ENCODE assay signal across 1 cellular context in the genomic region with DNA sequence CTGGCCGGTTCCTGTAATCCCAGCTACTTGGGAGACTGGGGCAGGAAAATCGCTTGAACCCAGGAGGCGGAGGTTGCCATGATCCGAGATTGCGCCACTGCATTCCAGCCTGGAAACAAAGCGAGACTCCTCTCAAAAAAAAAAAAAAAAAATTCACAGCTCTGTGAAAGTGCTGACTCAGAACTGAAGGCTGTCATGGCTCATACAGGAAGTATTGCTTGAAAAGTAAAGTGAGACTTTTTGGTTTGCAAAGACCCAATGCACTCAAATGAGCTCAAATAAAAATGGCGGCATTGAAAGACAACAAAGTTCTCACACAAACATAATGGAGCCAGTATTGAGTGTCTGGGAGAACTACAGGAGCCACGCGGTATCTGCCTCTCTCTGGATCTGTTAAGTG.
TF ChIP-seq lines count a peak whose summit lies in the region.

No MANE protein-coding gene starts in this region.

TF ChIP-seq in H1, 55 proteins besides CTCF, POLR2A, EP300 and RAD21 (continued from another document):
- TF ChIP-seq TAF7 (optimal IDR thresholded peaks at IDR 0.05; ENCODE audit: borderline replicate concordance, low read depth, low read length) = no peak
- TF ChIP-seq YY1 (IDR thresholded peaks at IDR 0.05; ENCODE audit: low read depth, low read length) = peak; percentile 67; the same call in 1 of the 2 replicates
- TF ChIP-seq POU5F1 (IDR thresholded peaks at IDR 0.05; ENCODE audit: low read depth, low read length) = no peak
- peak; percentile 17; the same call in 1 of the 2 replicates for TF ChIP-seq BACH1 (IDR thresholded peaks at IDR 0.05; ENCODE audit: low read length)
- TF ChIP-seq CBX8 (IDR thresholded peaks at IDR 0.05; ENCODE audit: borderline replicate concordance, low read depth, low read length) = no peak
- TF ChIP-seq GTF2F1 (IDR thresholded peaks at IDR 0.05; ENCODE audit: borderline replicate concordance, low read depth, low read length) = no peak
- no peak for TF ChIP-seq JUND (IDR thresholded peaks at IDR 0.05; ENCODE audit: low read length)
- TF ChIP-seq, protein P1, sequence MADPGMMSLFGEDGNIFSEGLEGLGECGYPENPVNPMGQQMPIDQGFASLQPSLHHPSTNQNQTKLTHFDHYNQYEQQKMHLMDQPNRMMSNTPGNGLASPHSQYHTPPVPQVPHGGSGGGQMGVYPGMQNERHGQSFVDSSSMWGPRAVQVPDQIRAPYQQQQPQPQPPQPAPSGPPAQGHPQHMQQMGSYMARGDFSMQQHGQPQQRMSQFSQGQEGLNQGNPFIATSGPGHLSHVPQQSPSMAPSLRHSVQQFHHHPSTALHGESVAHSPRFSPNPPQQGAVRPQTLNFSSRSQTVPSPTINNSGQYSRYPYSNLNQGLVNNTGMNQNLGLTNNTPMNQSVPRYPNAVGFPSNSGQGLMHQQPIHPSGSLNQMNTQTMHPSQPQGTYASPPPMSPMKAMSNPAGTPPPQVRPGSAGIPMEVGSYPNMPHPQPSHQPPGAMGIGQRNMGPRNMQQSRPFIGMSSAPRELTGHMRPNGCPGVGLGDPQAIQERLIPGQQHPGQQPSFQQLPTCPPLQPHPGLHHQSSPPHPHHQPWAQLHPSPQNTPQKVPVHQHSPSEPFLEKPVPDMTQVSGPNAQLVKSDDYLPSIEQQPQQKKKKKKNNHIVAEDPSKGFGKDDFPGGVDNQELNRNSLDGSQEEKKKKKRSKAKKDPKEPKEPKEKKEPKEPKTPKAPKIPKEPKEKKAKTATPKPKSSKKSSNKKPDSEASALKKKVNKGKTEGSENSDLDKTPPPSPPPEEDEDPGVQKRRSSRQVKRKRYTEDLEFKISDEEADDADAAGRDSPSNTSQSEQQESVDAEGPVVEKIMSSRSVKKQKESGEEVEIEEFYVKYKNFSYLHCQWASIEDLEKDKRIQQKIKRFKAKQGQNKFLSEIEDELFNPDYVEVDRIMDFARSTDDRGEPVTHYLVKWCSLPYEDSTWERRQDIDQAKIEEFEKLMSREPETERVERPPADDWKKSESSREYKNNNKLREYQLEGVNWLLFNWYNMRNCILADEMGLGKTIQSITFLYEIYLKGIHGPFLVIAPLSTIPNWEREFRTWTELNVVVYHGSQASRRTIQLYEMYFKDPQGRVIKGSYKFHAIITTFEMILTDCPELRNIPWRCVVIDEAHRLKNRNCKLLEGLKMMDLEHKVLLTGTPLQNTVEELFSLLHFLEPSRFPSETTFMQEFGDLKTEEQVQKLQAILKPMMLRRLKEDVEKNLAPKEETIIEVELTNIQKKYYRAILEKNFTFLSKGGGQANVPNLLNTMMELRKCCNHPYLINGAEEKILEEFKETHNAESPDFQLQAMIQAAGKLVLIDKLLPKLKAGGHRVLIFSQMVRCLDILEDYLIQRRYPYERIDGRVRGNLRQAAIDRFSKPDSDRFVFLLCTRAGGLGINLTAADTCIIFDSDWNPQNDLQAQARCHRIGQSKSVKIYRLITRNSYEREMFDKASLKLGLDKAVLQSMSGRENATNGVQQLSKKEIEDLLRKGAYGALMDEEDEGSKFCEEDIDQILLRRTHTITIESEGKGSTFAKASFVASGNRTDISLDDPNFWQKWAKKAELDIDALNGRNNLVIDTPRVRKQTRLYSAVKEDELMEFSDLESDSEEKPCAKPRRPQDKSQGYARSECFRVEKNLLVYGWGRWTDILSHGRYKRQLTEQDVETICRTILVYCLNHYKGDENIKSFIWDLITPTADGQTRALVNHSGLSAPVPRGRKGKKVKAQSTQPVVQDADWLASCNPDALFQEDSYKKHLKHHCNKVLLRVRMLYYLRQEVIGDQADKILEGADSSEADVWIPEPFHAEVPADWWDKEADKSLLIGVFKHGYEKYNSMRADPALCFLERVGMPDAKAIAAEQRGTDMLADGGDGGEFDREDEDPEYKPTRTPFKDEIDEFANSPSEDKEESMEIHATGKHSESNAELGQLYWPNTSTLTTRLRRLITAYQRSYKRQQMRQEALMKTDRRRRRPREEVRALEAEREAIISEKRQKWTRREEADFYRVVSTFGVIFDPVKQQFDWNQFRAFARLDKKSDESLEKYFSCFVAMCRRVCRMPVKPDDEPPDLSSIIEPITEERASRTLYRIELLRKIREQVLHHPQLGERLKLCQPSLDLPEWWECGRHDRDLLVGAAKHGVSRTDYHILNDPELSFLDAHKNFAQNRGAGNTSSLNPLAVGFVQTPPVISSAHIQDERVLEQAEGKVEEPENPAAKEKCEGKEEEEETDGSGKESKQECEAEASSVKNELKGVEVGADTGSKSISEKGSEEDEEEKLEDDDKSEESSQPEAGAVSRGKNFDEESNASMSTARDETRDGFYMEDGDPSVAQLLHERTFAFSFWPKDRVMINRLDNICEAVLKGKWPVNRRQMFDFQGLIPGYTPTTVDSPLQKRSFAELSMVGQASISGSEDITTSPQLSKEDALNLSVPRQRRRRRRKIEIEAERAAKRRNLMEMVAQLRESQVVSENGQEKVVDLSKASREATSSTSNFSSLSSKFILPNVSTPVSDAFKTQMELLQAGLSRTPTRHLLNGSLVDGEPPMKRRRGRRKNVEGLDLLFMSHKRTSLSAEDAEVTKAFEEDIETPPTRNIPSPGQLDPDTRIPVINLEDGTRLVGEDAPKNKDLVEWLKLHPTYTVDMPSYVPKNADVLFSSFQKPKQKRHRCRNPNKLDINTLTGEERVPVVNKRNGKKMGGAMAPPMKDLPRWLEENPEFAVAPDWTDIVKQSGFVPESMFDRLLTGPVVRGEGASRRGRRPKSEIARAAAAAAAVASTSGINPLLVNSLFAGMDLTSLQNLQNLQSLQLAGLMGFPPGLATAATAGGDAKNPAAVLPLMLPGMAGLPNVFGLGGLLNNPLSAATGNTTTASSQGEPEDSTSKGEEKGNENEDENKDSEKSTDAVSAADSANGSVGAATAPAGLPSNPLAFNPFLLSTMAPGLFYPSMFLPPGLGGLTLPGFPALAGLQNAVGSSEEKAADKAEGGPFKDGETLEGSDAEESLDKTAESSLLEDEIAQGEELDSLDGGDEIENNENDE (IDR thresholded peaks at IDR 0.05; ENCODE audit: insufficient replicate concordance, low read length) = no peak
- TF ChIP-seq HDAC2 (IDR thresholded peaks at IDR 0.05; ENCODE audit: borderline replicate concordance in 1 of 2, low read depth in 2 of 2, low read length in 2 of 2) = no peak
- no peak for TF ChIP-seq SIX5 (IDR thresholded peaks at IDR 0.05; ENCODE audit: low read depth, low read length)
- TF ChIP-seq CEBPB (IDR thresholded peaks at IDR 0.05; ENCODE audit: low read depth, low read length) = peak; percentile 79
